ENCODE assay signal across 11 cellular contexts in genomic region chr2:170680172-170680913, GRCh38. TPM values are rescaled to one million over a fixed set of nuclear protein-coding genes. Genes with fewer than 3 reads are reported as not detected.
DNase-seq lines count a peak whose midpoint lies in the region; ATAC-seq and TF ChIP-seq lines count a peak whose summit lies in the region.
"Had no signal": no experiment of that assay in that cellular context is flagged by ENCODE, and none has a peak within 500 bp of the region (broad histone marks: within the 10 kb centered on the region; RNA-seq: fewer than 3 reads in every experiment).

No MANE protein-coding gene starts in this region.

- no peaks in the 10 kb centered on the region for H3K36me3 Mint-ChIP-seq in neural progenitor cell
- H3K36me3 Mint-ChIP-seq in CD8-positive, alpha-beta T cell: no peaks in the 10 kb centered on the region
- H3K36me3 Mint-ChIP-seq: natural killer cell treated with Interleukin-12 subunit alpha and Interleukin-12 subunit beta and Interleukin-15 and Interleukin-18, amount 100 ng/mL, for 72 hours had no signal

- H3K27ac Mint-ChIP-seq in neural progenitor cell: peak overlapping the region; percentile 64
- H3K27ac Mint-ChIP-seq in CD8-positive, alpha-beta T cell: no peak overlapping the region
- H3K27ac Mint-ChIP-seq: natural killer cell treated with Interleukin-12 subunit alpha and Interleukin-12 subunit beta and Interleukin-15 and Interleukin-18, amount 100 ng/mL, for 72 hours had no signal

- H3K4me1 Mint-ChIP-seq in neural progenitor cell: peaks cover 41% of the 10 kb centered on the region
- H3K4me1 Mint-ChIP-seq in CD8-positive, alpha-beta T cell (ENCODE audit: low read depth): peaks cover 9% of the 10 kb centered on the region

- POLR2A ChIA-PET in CD8-positive, alpha-beta T cell (lab: Charles Lee): interaction anchor here (0.8 kb wide), 1 partner anchor 13 kb away, joined by 3 read pairs; no protein-coding TSS in a partner anchor

- no peaks in the 10 kb centered on the region for H3K27me3 Mint-ChIP-seq in neural progenitor cell (ENCODE audit: insufficient read depth, low read depth)
- H3K27me3 Mint-ChIP-seq in CD8-positive, alpha-beta T cell (ENCODE audit: low read depth): peaks cover 4% of the 10 kb centered on the region

- peak overlapping the region; percentile 25 for H3K4me3 Mint-ChIP-seq in neural progenitor cell
- no peak overlapping the region for H3K4me3 Mint-ChIP-seq in CD8-positive, alpha-beta T cell
- H3K4me3 Mint-ChIP-seq: natural killer cell treated with Interleukin-12 subunit alpha and Interleukin-12 subunit beta and Interleukin-15 and Interleukin-18, amount 100 ng/mL, for 72 hours had no signal

- H3K4me2 ChIP-seq in neural progenitor cell: peak overlapping the region; percentile 53

- peaks cover 30% of the 10 kb centered on the region for H3F3A ChIP-seq in neural progenitor cell (ENCODE audit: low read depth)

- H3K79me2 ChIP-seq in neural progenitor cell (ENCODE audit: low read depth): no peaks in the 10 kb centered on the region

- peak overlapping the region; percentile 55 for H3K27ac ChIP-seq in neural progenitor cell
- no peak overlapping the region for H3K27ac ChIP-seq in CD8-positive, alpha-beta T cell (ENCODE audit: low read depth, low read length)

- no peaks in the 10 kb centered on the region for H4K20me1 ChIP-seq in neural progenitor cell (ENCODE audit: low read depth)

- intact Hi-C loops in CD8-positive, alpha-beta T cell (cut with DNase I, micrococcal nuclease): no loop called here

- H3K4me1 ChIP-seq in neural progenitor cell: peaks cover 35% of the 10 kb centered on the region
- H3K4me1 ChIP-seq in CD8-positive, alpha-beta T cell (ENCODE audit: insufficient read depth, low read length): no peaks in the 10 kb centered on the region

- no peaks in the 10 kb centered on the region for H3K36me3 ChIP-seq in neural progenitor cell
- no peaks in the 10 kb centered on the region for H3K36me3 ChIP-seq in CD8-positive, alpha-beta T cell (ENCODE audit: insufficient read depth, low read length)

- H3K9me3 Mint-ChIP-seq in neural progenitor cell: no peaks in the 10 kb centered on the region
- no peaks in the 10 kb centered on the region for H3K9me3 Mint-ChIP-seq in CD8-positive, alpha-beta T cell
- H3K9me3 Mint-ChIP-seq: natural killer cell treated with Interleukin-12 subunit alpha and Interleukin-12 subunit beta and Interleukin-15 and Interleukin-18, amount 100 ng/mL, for 72 hours had no signal

- H3K4me3 ChIP-seq in Jurkat, Clone E6-1 (ENCODE audit: low read length): no peak overlapping the region
- no peak overlapping the region for H3K4me3 ChIP-seq in neural progenitor cell
- H3K4me3 ChIP-seq in CD8-positive, alpha-beta T cell (ENCODE audit: low read depth, low read length): no peak overlapping the region

- no peaks in the 10 kb centered on the region for H3K9me3 ChIP-seq in neural progenitor cell (ENCODE audit: low read depth)
- H3K9me3 ChIP-seq in CD8-positive, alpha-beta T cell (ENCODE audit: low read length): no peaks in the 10 kb centered on the region

- H3K9ac ChIP-seq in neural progenitor cell: no peak overlapping the region

- peak; percentile 10 for DNase-seq in GM19238 (ENCODE audit: insufficient read length, low spot score)
- DNase-seq in Jurkat, Clone E6-1 (ENCODE audit: low read depth, low spot score): peak; percentile 73
- DNase-seq in neural progenitor cell (ENCODE audit: low spot score): no peak
- DNase-seq in SIG-M5 (lab: John Stamatoyannopoulos, UW): no peak
- no peak for DNase-seq in GOT3 (lab: John Stamatoyannopoulos, UW)
- DNase-seq in CD8-positive, alpha-beta T cell: no peak
- DNase-seq: SHP77 treated with DMSO at 0.1 percent for 48 hours; stimulated activated CD4-positive, alpha-beta T cell treated with anti-CD3 and anti-CD28 coated beads, Interleukin-4, amount 100 ng/mL, for 4 hours had no signal

- TF ChIP-seq CTCF in neural progenitor cell (IDR thresholded peaks at IDR 0.05): no peak
- no peak for TF ChIP-seq CTCF in CD8-positive, alpha-beta T cell (IDR thresholded peaks at IDR 0.05)

- no peaks in the 10 kb centered on the region for H3K27me3 ChIP-seq in neural progenitor cell
- no peaks in the 10 kb centered on the region for H3K27me3 ChIP-seq in CD8-positive, alpha-beta T cell (ENCODE audit: insufficient read depth, low read length)

- ATAC-seq in HG02610 (IDR thresholded peaks at IDR 0.05; ENCODE audit: unreplicated experiment): peak; percentile 82
- ATAC-seq in CD8-positive, alpha-beta T cell: no peak
- ATAC-seq: natural killer cell treated with Interleukin-12 subunit alpha and Interleukin-12 subunit beta and Interleukin-15 and Interleukin-18, amount 100 ng/mL, for 72 hours had no signal

- peak overlapping the region; percentile 77 for H2AFZ ChIP-seq in neural progenitor cell (replicated peaks)

- CTCF ChIA-PET in CD8-positive, alpha-beta T cell (lab: Charles Lee): interaction anchor here (1.2 to 1.7 kb wide), 4 partner anchors 8 to 193 kb away, joined by 3 to 4 read pairs (median 4); no protein-coding TSS in a partner anchor

RNA-seq across cellular contexts. Expression of gene SP5, which starts 34.8 kb away (rescaled TPM):
- 2.0 TPM for polyA plus RNA-seq in Jurkat, Clone E6-1 (2012; ENCODE audit: insufficient read depth, insufficient read length)
- total RNA-seq in neural progenitor cell (ENCODE audit: low replicate concordance): 3.0 and 8.5 TPM in 2 replicates
- total RNA-seq in CD8-positive, alpha-beta T cell: not detected
- total RNA-seq: HT1080; natural killer cell treated with Interleukin-12 subunit alpha and Interleukin-12 subunit beta and Interleukin-15 and Interleukin-18, amount 100 ng/mL, for 72 hours had no signal

Comparison
In these comparisons a context has a peak if more than half of its experiments do, and no peak if none do; other contexts are left out.
1. DNase-seq: peak in GM19238 (single experiment) and Jurkat, Clone E6-1 (single experiment); none in neural progenitor cell (single experiment), SIG-M5 (single experiment), GOT3 (single experiment) and CD8-positive, alpha-beta T cell (0 of 7).